In the genomic region with DNA sequence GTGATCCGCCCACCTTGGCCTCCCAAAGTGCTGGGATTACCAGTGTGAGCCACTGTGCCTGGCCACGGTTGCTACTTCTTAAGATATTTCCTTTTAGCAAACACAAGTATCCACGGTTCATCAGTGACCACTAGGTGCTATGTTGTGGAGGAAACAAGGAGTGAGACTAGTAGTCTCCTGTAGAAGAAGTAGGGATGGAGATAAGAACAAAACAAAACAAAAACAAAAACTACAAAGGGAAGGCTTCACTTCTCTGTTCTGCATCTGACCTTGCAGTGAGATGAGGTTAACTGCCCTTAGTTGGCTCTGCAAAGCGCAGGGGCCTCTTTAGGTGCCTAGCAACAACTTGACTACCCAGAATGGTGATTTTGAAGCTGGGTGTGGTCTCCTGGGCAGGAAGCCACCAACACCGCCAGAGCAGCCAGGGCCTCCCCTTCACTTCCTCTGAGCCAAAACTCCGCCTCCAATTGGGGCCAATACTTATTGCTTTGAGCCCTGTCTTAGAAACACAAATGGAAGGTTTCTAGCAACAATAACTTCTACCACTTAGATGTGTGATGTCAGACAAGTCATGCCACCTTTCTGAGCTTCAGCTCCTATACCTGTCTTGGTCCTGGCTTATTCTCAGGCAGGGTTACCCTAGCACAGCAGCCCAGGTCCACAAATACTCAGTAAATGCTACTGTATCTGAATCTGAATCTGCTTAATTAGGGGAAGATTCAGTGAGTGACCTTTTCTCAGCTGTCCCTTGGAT, we compare ENCODE assay signal across 9 cellular contexts. TPM values are rescaled to one million over a fixed set of nuclear protein-coding genes. Genes with fewer than 3 reads are reported as not detected.
DNase-seq lines count a peak whose midpoint lies in the region; ATAC-seq and TF ChIP-seq lines count a peak whose summit lies in the region.
"Had no signal": no experiment of that assay in that cellular context is flagged by ENCODE, and none has a peak within 500 bp of the region (broad histone marks: within the 10 kb centered on the region; RNA-seq: fewer than 3 reads in every experiment).

No MANE protein-coding gene starts in this region.

- POLR2A ChIA-PET in RWPE1 (lab: Yijun Ruan, JAX; ENCODE audit: low non-redundant PET): no interaction called here

- no peak for TF ChIP-seq CTCF in RWPE1 (conservative IDR thresholded peaks at IDR 0.05; ENCODE audit: low read depth)

- DNase-seq in DMS 273 (lab: John Stamatoyannopoulos, UW; ENCODE audit: unreplicated experiment) (peak; percentile 75), RWPE1 (ENCODE audit: low spot score) (peak; percentile 32), left ventricle myocardium superior (peak; percentile 69), cerebellar cortex (ENCODE audit: low spot score) (no peak)
- peak; percentile 85 for DNase-seq in activated effector memory CD4-positive, alpha-beta T cell treated with Interleukin-2 at 50 U/mL for 16 hours
- peak; percentile 83 to 84 for DNase-seq in stimulated activated CD4-positive, alpha-beta T cell treated with anti-CD3 and anti-CD28 coated beads, Interleukin-2, amount 100 ng/mL, for 24 hours

- ATAC-seq in GM19467 (IDR thresholded peaks at IDR 0.05; ENCODE audit: unreplicated experiment) (peak; percentile 96), HG03565 (IDR thresholded peaks at IDR 0.05; ENCODE audit: unreplicated experiment) (peak; percentile 94), left ventricle myocardium superior (peak; percentile 83)

- intact Hi-C loops in left ventricle myocardium superior (cut with micrococcal nuclease): no loop called here

- peak overlapping the region; percentile 61 for H3K27ac ChIP-seq in RWPE1

- CTCF ChIA-PET in RWPE1 (lab: Yijun Ruan, JAX): interaction anchor here (0.6 to 0.7 kb wide), 3 partner anchors 13 to 120 kb away, joined by 3 to 6 read pairs (median 3); partner anchors contain the start of gene CDC42

RNA-seq across cellular contexts. Expression of gene CDC42, which starts 12.7 kb away (rescaled TPM):
- total RNA-seq in left ventricle myocardium superior: 130 TPM

RNA-seq across cellular contexts. Expression of gene CELA3A, which starts 38.3 kb away (rescaled TPM):
- total RNA-seq in left ventricle myocardium superior: not detected
- total RNA-seq: T-helper 1 cell treated with Interleukin-12 subunit alpha and Interleukin-12 subunit beta and Interleukin-4 antibody, amounts not matched to agents 30 ng/mL and 1 ng/mL, for 36 hours had no signal
